ENCODE assay signal across 26 cellular contexts in the genomic region with DNA sequence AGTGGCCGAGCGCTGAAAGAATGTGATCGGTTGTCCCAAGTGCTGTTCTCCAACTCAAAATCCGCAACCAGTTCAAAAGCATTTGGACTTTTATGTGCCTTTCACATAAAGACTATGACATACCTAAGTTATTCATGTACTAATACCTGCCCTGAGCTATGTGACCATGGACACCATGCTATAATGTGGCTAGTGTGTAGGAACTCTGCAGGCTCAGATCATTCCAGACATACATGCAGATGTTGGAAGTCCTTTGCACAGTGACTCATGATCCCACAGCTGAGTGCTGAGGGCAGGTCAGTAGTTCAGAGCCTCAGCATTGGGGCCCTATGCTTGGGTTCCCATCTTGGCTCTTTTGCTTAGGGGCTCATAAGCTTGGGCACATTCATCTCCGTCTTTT.
"Had no signal": no experiment of that assay in that cellular context is flagged by ENCODE, and none has a peak within 500 bp of the region (broad histone marks: within the 10 kb centered on the region; RNA-seq: fewer than 3 reads in every experiment).

No MANE protein-coding gene starts in this region.

- H3K36me3 ChIP-seq: colonic mucosa, gastroesophageal sphincter, heart left ventricle, left lung, lower lobe of right lung had no signal

- H3K4me1 Mint-ChIP-seq: endodermal cell, naive B cell had no signal

- H3K9me3 Mint-ChIP-seq: dendritic cell treated with granulocyte-macrophage colony-stimulating factor and Interleukin-4, amounts not matched to agents 40 ng/mL and 50 ng/mL, for 4 days; effector memory CD8-positive, alpha-beta T cell; immature natural killer cell; mesothelial cell of epicardium; naive B cell had no signal

- DNase-seq: colonic mucosa; cortex of kidney; effector CD8-positive, alpha-beta T cell; effector memory CD8-positive, alpha-beta T cell; endodermal cell; erythroblast; foreskin keratinocyte; heart left ventricle; hypothalamus; immature natural killer cell; islet precursor cell; left cardiac atrium; left lung; left ventricle myocardium superior; lower lobe of right lung; mesenchymal stem cell; mucosa of descending colon; naive B cell had no signal

- ATAC-seq: effector memory CD8-positive, alpha-beta T cell; esophagus mucosa; foreskin keratinocyte; gastroesophageal sphincter; heart left ventricle; left cardiac atrium; left lung; left ventricle myocardium superior; lower lobe of right lung; mucosa of descending colon had no signal

- H3K4me3 Mint-ChIP-seq: dendritic cell treated with granulocyte-macrophage colony-stimulating factor and Interleukin-4, amounts not matched to agents 40 ng/mL and 50 ng/mL, for 4 days; effector memory CD8-positive, alpha-beta T cell; endodermal cell; immature natural killer cell; mesothelial cell of epicardium; naive B cell had no signal

- H3K9me3 ChIP-seq: colonic mucosa, gastroesophageal sphincter, heart left ventricle, left lung, lower lobe of right lung, mucosa of descending colon had no signal

- FAIRE-seq: endometrium, frontal cortex had no signal

- H3K27ac ChIP-seq: colonic mucosa, epithelial cell of prostate, foreskin keratinocyte, gastroesophageal sphincter, heart left ventricle, hepatocyte, left lung, lower lobe of right lung had no signal

- H3K27me3 ChIP-seq: colonic mucosa, gastroesophageal sphincter, hepatocyte, left lung had no signal

- H3K36me3 Mint-ChIP-seq: immature natural killer cell, mesothelial cell of epicardium, naive B cell had no signal

- H3K27ac Mint-ChIP-seq: dendritic cell treated with granulocyte-macrophage colony-stimulating factor and Interleukin-4, amounts not matched to agents 40 ng/mL and 50 ng/mL, for 4 days; effector memory CD8-positive, alpha-beta T cell; endodermal cell; immature natural killer cell; mesothelial cell of epicardium; naive B cell had no signal

- H3K4me1 ChIP-seq: colonic mucosa, foreskin keratinocyte, gastroesophageal sphincter, heart left ventricle, left lung, lower lobe of right lung had no signal

- H3K27me3 Mint-ChIP-seq: dendritic cell treated with granulocyte-macrophage colony-stimulating factor and Interleukin-4, amounts not matched to agents 40 ng/mL and 50 ng/mL, for 4 days had no signal

- H3K4me3 ChIP-seq: colonic mucosa, gastroesophageal sphincter, heart left ventricle, hepatocyte, left lung, lower lobe of right lung, mucosa of descending colon had no signal
